In the genomic region with DNA sequence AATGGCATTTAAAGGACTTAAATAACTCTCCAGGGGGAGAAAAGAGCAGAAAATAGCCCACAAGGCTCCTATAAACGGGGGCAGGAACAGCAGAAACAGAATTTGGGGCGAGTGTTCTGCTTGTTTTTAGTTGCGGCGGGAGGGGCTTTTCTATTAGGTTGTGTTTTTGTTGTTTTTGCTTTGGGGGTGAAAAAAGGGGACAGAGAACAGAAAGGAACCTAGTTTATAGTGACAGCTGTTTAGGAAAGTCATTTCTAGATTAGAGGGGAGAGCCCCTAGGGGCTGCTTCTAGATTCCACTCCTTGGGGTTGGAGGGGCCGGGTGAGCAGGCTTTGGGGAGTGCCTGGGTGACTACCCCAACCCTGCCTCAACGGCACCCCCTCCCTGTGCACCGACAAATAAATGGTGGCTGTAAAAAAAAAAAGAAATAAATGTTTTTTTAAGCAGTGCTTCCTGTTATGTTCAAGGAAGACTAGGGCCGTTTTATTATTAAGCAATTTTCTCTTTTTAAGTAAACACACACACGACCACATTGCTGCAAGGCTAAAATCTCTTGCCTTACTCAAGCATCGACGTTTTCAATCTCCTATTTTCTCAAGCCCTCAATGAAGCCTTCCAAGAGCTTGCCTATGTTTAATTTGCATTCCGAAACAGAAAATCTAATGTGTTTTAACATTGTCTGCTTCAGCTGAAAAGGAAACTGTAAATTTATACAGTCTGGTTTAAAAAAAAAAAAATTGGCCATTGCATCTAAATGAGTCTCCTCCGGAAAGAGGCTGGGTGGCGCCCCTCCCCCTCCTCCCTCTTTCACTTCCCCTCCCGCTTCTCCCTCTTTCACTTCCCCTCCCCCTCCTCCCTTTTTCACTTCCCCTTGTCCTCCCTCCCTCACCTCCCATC, we compare ENCODE assay signal across 8 cellular contexts.
DNase-seq lines count a peak whose midpoint lies in the region; ATAC-seq, FAIRE-seq and TF ChIP-seq lines count a peak whose summit lies in the region.

No MANE protein-coding gene starts in this region.

- H3K9ac ChIP-seq in astrocyte (ENCODE audit: low read length): peak overlapping the region; percentile 23

- H3K79me2 ChIP-seq in astrocyte (ENCODE audit: insufficient read depth, low read length): no peaks in the 10 kb centered on the region

- H3K4me1 Mint-ChIP-seq in astrocyte (ENCODE audit: low read depth, unreplicated experiment): peaks cover 11% of the 10 kb centered on the region

- H2AFZ ChIP-seq in astrocyte (ENCODE audit: low read depth, low read length): peak overlapping the region; percentile 47

- peak overlapping the region; percentile 69 for H3K27ac Mint-ChIP-seq in astrocyte (ENCODE audit: unreplicated experiment)

- no peak for TF ChIP-seq CTCF in astrocyte (IDR thresholded peaks at IDR 0.05; ENCODE audit: insufficient read depth, low read depth, low read length)
- peak; percentile 6 for TF ChIP-seq CTCF in kidney epithelial cell (IDR thresholded peaks at IDR 0.05; ENCODE audit: insufficient read depth, low read length, poor library complexity, severe bottlenecking)

- H3K4me3 ChIP-seq in astrocyte (ENCODE audit: insufficient read depth, low read depth, low read length): peak overlapping the region; percentile 45
- peak overlapping the region; percentile 0 for H3K4me3 ChIP-seq in kidney epithelial cell (ENCODE audit: low read depth, low read length)

- DNase-seq in EL (peak; percentile 60), SKM-1 (lab: John Stamatoyannopoulos, UW; ENCODE audit: unreplicated experiment) (peak; percentile 16), astrocyte (ENCODE audit: low read depth) (peak; percentile 22), kidney epithelial cell (ENCODE audit: low read depth) (no peak), dedifferentiated amniotic fluid mesenchymal stem cell (ENCODE audit: extremely low spot score) (no peak)
- DNase-seq in stimulated activated CD4-positive, alpha-beta T cell treated with anti-CD3 and anti-CD28 coated beads, Interleukin-1b, Interleukin-23, amount 100 ng/mL, for 48 hours: peak; percentile 58

- no peaks in the 10 kb centered on the region for H3K9me3 ChIP-seq in astrocyte (ENCODE audit: insufficient read depth, low read depth, low read length)

- H3K27me3 ChIP-seq in astrocyte (ENCODE audit: insufficient read depth, low read length) (no peaks in the 10 kb centered on the region), kidney epithelial cell (ENCODE audit: control insufficient read depth, insufficient read depth, low read length) (no peaks in the 10 kb centered on the region)

- H3K4me2 ChIP-seq in astrocyte (ENCODE audit: low read length): peak overlapping the region; percentile 80

- peaks cover 11% of the 10 kb centered on the region for H3K4me1 ChIP-seq in astrocyte (ENCODE audit: insufficient read depth, low read length)

- peak overlapping the region; percentile 19 for H3K27ac ChIP-seq in astrocyte (ENCODE audit: low read depth, low read length)

- H3K36me3 ChIP-seq in astrocyte (ENCODE audit: insufficient read depth, low read length) (no peaks in the 10 kb centered on the region), kidney epithelial cell (ENCODE audit: control insufficient read depth, insufficient read depth, low read length) (no peaks in the 10 kb centered on the region)

- FAIRE-seq in astrocyte (lab: Jason Lieb, UNC): peak; percentile 88

- no peaks in the 10 kb centered on the region for H3K9me3 Mint-ChIP-seq in astrocyte (ENCODE audit: unreplicated experiment)

- H3K27me3 Mint-ChIP-seq in astrocyte (ENCODE audit: low read depth, unreplicated experiment): no peaks in the 10 kb centered on the region

- no peaks in the 10 kb centered on the region for H4K20me1 ChIP-seq in astrocyte (ENCODE audit: insufficient read depth, low read length)

- no peaks in the 10 kb centered on the region for H3K36me3 Mint-ChIP-seq in astrocyte (ENCODE audit: low read depth, unreplicated experiment)

- no peak overlapping the region for H3K4me3 Mint-ChIP-seq in astrocyte (ENCODE audit: unreplicated experiment)

- peak; percentile 72 for ATAC-seq in GM21367 (IDR thresholded peaks at IDR 0.05; ENCODE audit: unreplicated experiment)
- peak; percentile 81 for ATAC-seq in HG03571 (IDR thresholded peaks at IDR 0.05; ENCODE audit: unreplicated experiment)

Comparison
In these comparisons a context has a peak if more than half of its experiments do, and no peak if none do; other contexts are left out.
1. DNase-seq: peak in EL (single experiment), SKM-1 (single experiment), astrocyte (single experiment) and stimulated activated CD4-positive, alpha-beta T cell treated with anti-CD3 and anti-CD28 coated beads, Interleukin-1b, Interleukin-23, amount 100 ng/mL, for 48 hours (single experiment); none in kidney epithelial cell (single experiment) and dedifferentiated amniotic fluid mesenchymal stem cell (single experiment).